ENCODE assay signal across 18 cellular contexts in the genomic region with DNA sequence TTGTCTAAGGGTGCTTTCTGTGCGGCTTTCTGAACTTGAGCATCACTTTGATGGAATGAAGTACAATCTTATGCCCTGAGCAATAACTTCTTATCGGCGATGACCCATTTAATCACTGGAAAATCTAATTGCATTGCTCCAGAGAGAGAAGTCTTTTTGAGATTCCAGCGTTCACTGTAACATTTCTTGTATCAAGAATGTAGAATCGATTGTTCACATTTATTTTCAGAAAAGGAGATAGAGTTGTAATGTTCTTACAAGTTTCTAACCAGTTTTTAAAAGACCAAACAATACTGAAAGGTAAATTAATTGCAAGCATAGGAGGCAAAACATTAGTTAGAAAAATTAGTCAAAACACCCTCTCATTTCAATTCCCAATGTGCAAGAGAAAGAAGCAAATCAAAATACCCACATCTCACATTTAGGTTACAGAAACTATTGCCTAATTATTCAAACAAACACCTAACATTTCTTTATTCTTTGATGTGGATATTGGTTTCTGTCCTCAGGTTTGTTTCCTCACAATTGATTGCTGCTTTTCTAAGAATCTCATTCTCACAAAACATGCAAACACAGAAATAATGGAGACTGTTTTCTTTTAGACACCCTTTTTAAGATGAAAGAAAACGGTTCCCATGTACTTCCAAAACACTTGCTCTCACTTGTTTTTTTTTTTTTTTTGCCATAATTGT. TPM values are rescaled to one million over a fixed set of nuclear protein-coding genes. Genes with fewer than 3 reads are reported as not detected.
"Had no signal": no experiment of that assay in that cellular context is flagged by ENCODE, and none has a peak within 500 bp of the region (broad histone marks: within the 10 kb centered on the region; RNA-seq: fewer than 3 reads in every experiment).

No MANE protein-coding gene starts in this region.

- FAIRE-seq: TTC549 had no signal

- H3K4me1 ChIP-seq: foreskin keratinocyte had no signal

- H3K27ac Mint-ChIP-seq: activated naive CD8-positive, alpha-beta T cell treated with anti-CD3 and anti-CD28 coated beads for 36 hours; nephron; progenitor cell of endocrine pancreas; stimulated activated naive CD8-positive, alpha-beta T cell treated with anti-CD3 and anti-CD28 coated beads, Interleukin-15, Interleukin-2, amounts not matched to agents 100 ng/mL and 50 ng/mL, for 24 hours had no signal

- H3K36me3 ChIP-seq: brain microvascular endothelial cell, right atrium auricular region, upper lobe of left lung had no signal

- H3K4me3 ChIP-seq: skin epidermis had no signal

- ATAC-seq: foreskin keratinocyte had no signal

- DNase-seq: activated gamma-delta T cell; activated naive CD8-positive, alpha-beta T cell treated with anti-CD3 and anti-CD28 coated beads for 36 hours; brain microvascular endothelial cell; cortex of kidney; effector CD4-positive, alpha-beta T cell; foreskin keratinocyte; mesendoderm; stimulated activated CD4-positive, alpha-beta T cell treated with anti-CD3 and anti-CD28 coated beads, Interleukin-4, amount 100 ng/mL, for 24 hours had no signal

- H3K4me3 Mint-ChIP-seq: activated naive CD8-positive, alpha-beta T cell treated with anti-CD3 and anti-CD28 coated beads for 36 hours; stimulated activated naive CD8-positive, alpha-beta T cell treated with anti-CD3 and anti-CD28 coated beads, Interleukin-15, Interleukin-2, amounts not matched to agents 100 ng/mL and 50 ng/mL, for 24 hours had no signal

- H3K27ac ChIP-seq: brain microvascular endothelial cell, foreskin keratinocyte, right atrium auricular region, skin epidermis, upper lobe of left lung had no signal

- H3K36me3 Mint-ChIP-seq: activated naive CD8-positive, alpha-beta T cell treated with anti-CD3 and anti-CD28 coated beads for 36 hours had no signal

RNA-seq across cellular contexts. Expression of a gene that starts 14.8 kb away (rescaled TPM):
- total RNA-seq: foreskin keratinocyte; omental fat pad; progenitor cell of endocrine pancreas; right atrium auricular region; T-helper 2 cell treated with Interferon-gamma antibody and Interleukin-4, amounts not matched to agents 100 ng/mL and 5 ng/mL, for 36 hours; temporal lobe; upper lobe of left lung had no signal
- polyA plus RNA-seq: foreskin keratinocyte had no signal
